Comparison of ENCODE assay signal across 8 cellular contexts in the genomic region with DNA sequence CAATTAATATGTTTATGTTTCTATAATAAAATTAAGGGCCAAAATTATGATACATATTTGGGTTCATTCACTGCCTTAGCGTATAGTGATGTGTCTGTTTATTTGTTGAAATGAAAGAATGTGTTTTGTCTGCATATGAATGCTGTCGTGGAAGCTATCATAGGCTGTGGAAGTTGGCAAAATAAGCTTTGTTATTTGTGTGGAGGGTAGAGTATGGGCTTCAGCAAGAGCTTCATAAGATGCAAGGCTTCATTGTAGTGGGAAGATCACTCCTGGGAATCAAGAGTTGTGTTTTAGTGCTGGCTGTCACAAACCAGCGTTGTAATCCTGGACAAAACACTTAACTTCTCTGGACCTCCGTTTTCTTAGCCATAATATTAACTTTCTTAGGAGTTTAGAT. TPM values are rescaled to one million over a fixed set of nuclear protein-coding genes. Genes with fewer than 3 reads are reported as not detected.
A peak's percentile ranks its signal among the peaks of the same experiment; 100 is the strongest.
DNase-seq lines count a peak whose midpoint lies in the region; ATAC-seq, FAIRE-seq and TF ChIP-seq lines count a peak whose summit lies in the region.

No MANE protein-coding gene starts in this region.

- 6% methylated on average over 4 of the region's 4 CpGs for WGBS in A549 (ENCODE audit: missing lambda C conversion rate)

- peak overlapping the region; percentile 96 for H3K4me3 Mint-ChIP-seq in mesothelial cell of epicardium

- CTCF ChIA-PET in A549 (lab: Yijun Ruan, JAX) = interaction anchor here (0.7 to 1.8 kb wide), 5 partner anchors 13 to 370 kb away, joined by 3 to 7 read pairs (median 4); no protein-coding TSS in a partner anchor

- peak overlapping the region; percentile 95 for H3K4me3 ChIP-seq in A549
- peak overlapping the region; percentile 84 for H3K4me3 ChIP-seq in HFF-Myc (replicated peaks; ENCODE audit: low read depth, low read length)
- peak overlapping the region; percentile 90 for H3K4me3 ChIP-seq in brain microvascular endothelial cell (ENCODE audit: low read depth, low read length)

- no peaks in the 10 kb centered on the region for H3K36me3 ChIP-seq in brain microvascular endothelial cell (replicated peaks)

- no peak overlapping the region for H3K27ac Mint-ChIP-seq in mesothelial cell of epicardium

- no peak for TF ChIP-seq RAD21 in A549 (conservative IDR thresholded peaks at IDR 0.05 in 1 of 2, IDR thresholded peaks at IDR 0.05 in 1 of 2)

- no peaks in the 10 kb centered on the region for H3K9me3 Mint-ChIP-seq in mesothelial cell of epicardium

- POLR2A ChIA-PET in A549 (lab: Yijun Ruan, JAX) = interaction anchor here (1.0 kb wide), 1 partner anchor 61 kb away, joined by 3 read pairs; no protein-coding TSS in a partner anchor

- H3K4me1 ChIP-seq in A549 = peaks cover 29% of the 10 kb centered on the region

- peak in 1 of 2 experiments; percentile 14; a peak in 3 of 6 replicates for ATAC-seq in A549

- H3K27me3 ChIP-seq in brain microvascular endothelial cell (replicated peaks) = no peaks in the 10 kb centered on the region

- no peaks in the 10 kb centered on the region for H3K9me3 ChIP-seq in A549

- H3K4me1 Mint-ChIP-seq in mesothelial cell of epicardium = peaks cover 41% of the 10 kb centered on the region

- H3K27ac ChIP-seq in A549 = peak overlapping the region; percentile 97 to 98; a peak in 5 of 6 replicates
- H3K27ac ChIP-seq in brain microvascular endothelial cell = no peak overlapping the region

- TF ChIP-seq CTCF in A549 (IDR thresholded peaks at IDR 0.05) (no peak), HFF-Myc (IDR thresholded peaks at IDR 0.05; ENCODE audit: low read depth, low read length, missing control alignments) (no peak), brain microvascular endothelial cell (IDR thresholded peaks at IDR 0.05; ENCODE audit: low read depth, low read length, missing control alignments) (no peak), mesothelial cell of epicardium (IDR thresholded peaks at IDR 0.05; ENCODE audit: unreplicated experiment) (no peak), GM13977 (IDR thresholded peaks at IDR 0.05; ENCODE audit: extremely low read depth, insufficient read depth, missing control alignments) (no peak)

- in situ Hi-C loops in brain microvascular endothelial cell (cut with HindIII; ENCODE audit: low pct_ligation_motif_present, low sequenced_read_pairs) (no loop called here), GM13977 (cut with MboI; ENCODE audit: low pct_unique_long_range_greater_than_20kb, low sequenced_read_pairs, unreplicated experiment) (no loop called here)

- H3K27me3 Mint-ChIP-seq in mesothelial cell of epicardium (ENCODE audit: low read depth) = no peaks in the 10 kb centered on the region

- no peak for FAIRE-seq in A549 (lab: Jason Lieb, UNC)

- no peak for TF ChIP-seq POLR2A in A549 (IDR thresholded peaks at IDR 0.05; ENCODE audit: low read length)

- DNase-seq in A549 (ENCODE audit: low read depth in 1 of 2, low spot score in 1 of 2) = no peak
- DNase-seq in HFF-Myc (ENCODE audit: extremely low read depth, low read depth) = no peak
- DNase-seq in brain microvascular endothelial cell = no peak
- DNase-seq in mesothelial cell of epicardium (ENCODE audit: low spot score in 2 of 2, unreplicated experiment in 2 of 2) = no peak
- DNase-seq in SIG-M5 (lab: John Stamatoyannopoulos, UW) = no peak
- DNase-seq in GM13977 (ENCODE audit: low spot score) = no peak
- DNase-seq in ureter (ENCODE audit: low spot score) = no peak
- DNase-seq in 8988T = no peak

- peak overlapping the region; percentile 71 for H3K4me2 ChIP-seq in A549

- no peak for TF ChIP-seq EP300 in A549 (IDR thresholded peaks at IDR 0.05)

- no peaks in the 10 kb centered on the region for H3K36me3 Mint-ChIP-seq in mesothelial cell of epicardium

TF ChIP-seq in A549, 52 proteins besides CTCF, POLR2A, EP300 and RAD21:
- TF ChIP-seq USF2 (IDR thresholded peaks at IDR 0.05) = no peak
- no peak for TF ChIP-seq HEYL (CRISPR knock-in tag; IDR thresholded peaks at IDR 0.05)
- no peak for TF ChIP-seq HOXA7 (CRISPR knock-in tag; IDR thresholded peaks at IDR 0.05)
- no peak for TF ChIP-seq KDM1A (IDR thresholded peaks at IDR 0.05; ENCODE audit: low read depth)
- TF ChIP-seq FOXS1 (CRISPR knock-in tag; IDR thresholded peaks at IDR 0.05) = no peak
- no peak for TF ChIP-seq KDM5A (IDR thresholded peaks at IDR 0.05)

RNA-seq across cellular contexts. Expression of gene SLK, which starts 2.5 kb away (rescaled TPM):
- 26.7 and 29.2 TPM in 2 replicates for polyA plus RNA-seq in A549 (2011; rRNA removed)
- polyA plus RNA-seq in A549 (2012; cell fraction: cytosol; rRNA removed) = 3.6 and 3.8 TPM in 2 replicates
- 2.3 and 3.4 TPM in 2 replicates for polyA plus RNA-seq in A549 (2012; cell fraction: nucleus; rRNA removed)
- 20.5 to 23.3 TPM (median 23.2 TPM) in 3 replicates for polyA plus RNA-seq in A549 (2017; fragmentation: RNase III; extraction: RNeasy Plus Mini Kit Qiagen cat#74134 plus additional on column Dnase treatment)
- polyA minus RNA-seq in A549 (2011; rRNA and poly(A)+ RNA removed) = 9.6 and 11.4 TPM in 2 replicates
- 29.3 to 30.2 TPM (median 29.7 TPM) in 3 replicates for total RNA-seq in mesothelial cell of epicardium
- total RNA-seq in ureter = 66.4 TPM

RNA-seq across cellular contexts. Expression of gene STN1, which starts 51.5 kb away (rescaled TPM):
- polyA plus RNA-seq in A549 (2011; rRNA removed) (34.5 and 35.5 TPM in 2 replicates), A549 (2017; fragmentation: RNase III; extraction: RNeasy Plus Mini Kit Qiagen cat#74134 plus additional on column Dnase treatment) (15.8 to 19.0 TPM (median 17.1 TPM) in 3 replicates)
- 14.2 and 14.5 TPM in 2 replicates for polyA plus RNA-seq in A549 (2012; cell fraction: cytosol; rRNA removed)
- 4.6 and 6.9 TPM in 2 replicates for polyA plus RNA-seq in A549 (2012; cell fraction: nucleus; rRNA removed)
- 17.6 and 18.2 TPM in 2 replicates for polyA minus RNA-seq in A549 (2011; rRNA and poly(A)+ RNA removed)
- total RNA-seq in mesothelial cell of epicardium (14.0 to 14.5 TPM (median 14.2 TPM) in 3 replicates), ureter (49.3 TPM)
